13 cellular contexts compared by ENCODE assay signal in genomic region chr9:125524522-125524921, GRCh38.
DNase-seq lines count a peak whose midpoint lies in the region; ATAC-seq and TF ChIP-seq lines count a peak whose summit lies in the region.
"Had no signal": no experiment of that assay in that cellular context is flagged by ENCODE, and none has a peak within 500 bp of the region (broad histone marks: within the 10 kb centered on the region; RNA-seq: fewer than 3 reads in every experiment).

No MANE protein-coding gene starts in this region.

- H3K27me3 Mint-ChIP-seq in WTC11 (ENCODE audit: low read depth), result no peaks in the 10 kb centered on the region

- intact Hi-C loops in stomach (cut with DNase I; ENCODE audit: low total_unique reads), result no loop called here

- no peaks in the 10 kb centered on the region for H3K27me3 ChIP-seq in trophoblast cell (ENCODE audit: insufficient read depth, low read length)
- H3K27me3 ChIP-seq in SJCRH30, result no peaks in the 10 kb centered on the region
- no peaks in the 10 kb centered on the region for H3K27me3 ChIP-seq in stomach
- H3K27me3 ChIP-seq: gastroesophageal sphincter had no signal

- H3K9me3 Mint-ChIP-seq in WTC11, result no peaks in the 10 kb centered on the region

- H3K14ac ChIP-seq in trophoblast cell (ENCODE audit: low read length), result no peak overlapping the region

- peak overlapping the region; percentile 28 for H3K27ac ChIP-seq in trophoblast cell (ENCODE audit: low read depth, low read length)
- no peak overlapping the region for H3K27ac ChIP-seq in SJCRH30
- peak overlapping the region in 1 of 5 donors; percentile 24 for H3K27ac ChIP-seq in stomach
- H3K27ac ChIP-seq: C4-2B, gastroesophageal sphincter, prostate gland had no signal

- no peaks in the 10 kb centered on the region for H3K79me1 ChIP-seq in trophoblast cell (ENCODE audit: low read length)

- peak; percentile 95 for ATAC-seq in WTC11
- ATAC-seq in HG03108 (IDR thresholded peaks at IDR 0.05; ENCODE audit: unreplicated experiment), result no peak
- ATAC-seq: gastroesophageal sphincter had no signal

- H2BK5ac ChIP-seq in trophoblast cell (ENCODE audit: low read depth, low read length, poor library complexity), result no peak overlapping the region

- H3K79me2 ChIP-seq in trophoblast cell (ENCODE audit: control insufficient read depth, insufficient read depth, low read length, poor library complexity), result no peaks in the 10 kb centered on the region

- no peak overlapping the region for H2BK120ac ChIP-seq in trophoblast cell (ENCODE audit: insufficient read depth, low read length, poor library complexity)

- CTCF ChIA-PET in WTC11 (lab: Charles Lee), result interaction anchor here (0.7 to 1.0 kb wide), 2 partner anchors 34 to 117 kb away, joined by 4 read pairs; no protein-coding TSS in a partner anchor

- peaks cover 8 to 12% of the 10 kb centered on the region in 2 experiments for H3K4me1 ChIP-seq in trophoblast cell (ENCODE audit: control insufficient read depth in 1 of 2, insufficient read depth in 2 of 2, low read length in 2 of 2)
- H3K4me1 ChIP-seq in SJCRH30, result peaks cover 29% of the 10 kb centered on the region
- H3K4me1 ChIP-seq in stomach, result peaks cover 4 to 69% (median 34%) of the 10 kb centered on the region in 4 donors
- H3K4me1 ChIP-seq: prostate gland had no signal

- H3K23ac ChIP-seq in trophoblast cell (ENCODE audit: low read length), result no peak overlapping the region

- DNase-seq in HCEC 1CT (peak; percentile 59), WTC11 (ENCODE audit: low spot score) (peak; percentile 57), iPS DF 19.7 (ENCODE audit: low read depth, low spot score) (peak; percentile 89), trophoblast cell (no peak), SJCRH30 (no peak), stomach (no peak)
- DNase-seq: activated CD4-positive, alpha-beta T cell treated with anti-CD3 and anti-CD28 coated beads, Interleukin-2, amount 50 U/mL, for 1 hour; EL; NCI-H2107 had no signal

- no peak for TF ChIP-seq POLR2A in stomach (IDR thresholded peaks at IDR 0.05)

- no peak overlapping the region for H2AFZ ChIP-seq in trophoblast cell (ENCODE audit: insufficient read depth, low read length, poor library complexity)

- TF ChIP-seq EP300 in stomach (IDR thresholded peaks at IDR 0.05), result no peak

- H3K4me3 ChIP-seq in trophoblast cell (ENCODE audit: low read depth, low read length) (no peak overlapping the region), SJCRH30 (no peak overlapping the region), stomach (no peak overlapping the region)
- H3K4me3 ChIP-seq: gastroesophageal sphincter, prostate gland had no signal

- H4K91ac ChIP-seq in trophoblast cell (ENCODE audit: low read depth, low read length), result no peak overlapping the region

- H3K18ac ChIP-seq in trophoblast cell (ENCODE audit: low read length), result peak overlapping the region; percentile 59

- no CpG with 5 or more reads among the region's 2 CpGs for WGBS in trophoblast cell (ENCODE audit: extremely low coverage, insufficient coverage, insufficient read length)
- WGBS in stomach, 5 donors, result 70 to 80% (median 72%) methylated on average over 2 of the region's 2 CpGs

- H3K9ac ChIP-seq in trophoblast cell (ENCODE audit: low read length), result no peak overlapping the region

- peak overlapping the region; percentile 97 for H3K27ac Mint-ChIP-seq in WTC11

- peak overlapping the region; percentile 54 for H2AK5ac ChIP-seq in trophoblast cell (ENCODE audit: low read length)

- peaks cover 1% of the 10 kb centered on the region for H3K9me3 ChIP-seq in trophoblast cell (ENCODE audit: insufficient read depth, low read depth, low read length)
- no peaks in the 10 kb centered on the region for H3K9me3 ChIP-seq in SJCRH30 (replicated peaks)
- no peaks in the 10 kb centered on the region for H3K9me3 ChIP-seq in stomach
- H3K9me3 ChIP-seq: gastroesophageal sphincter, prostate gland had no signal

- H4K12ac ChIP-seq in trophoblast cell (ENCODE audit: low read depth, low read length), result peak overlapping the region; percentile 67

- POLR2A ChIA-PET in WTC11 (lab: Charles Lee), result interaction anchor here (0.6 kb wide), 1 partner anchor 122 kb away, joined by 3 read pairs; no protein-coding TSS in a partner anchor

- no peak overlapping the region for H2BK12ac ChIP-seq in trophoblast cell (ENCODE audit: low read length)

- no peak overlapping the region for H3K4ac ChIP-seq in trophoblast cell (ENCODE audit: low read depth, low read length)

- TF ChIP-seq CTCF in WTC11 (IDR thresholded peaks at IDR 0.05) (no peak), stomach (IDR thresholded peaks at IDR 0.05) (no peak)

- no peak overlapping the region for H4K8ac ChIP-seq in trophoblast cell (ENCODE audit: low read depth, low read length)

- peaks cover 58% of the 10 kb centered on the region for H3K4me1 Mint-ChIP-seq in WTC11

- H3K4me3 Mint-ChIP-seq in WTC11, result no peak overlapping the region

- H3K4me2 ChIP-seq in trophoblast cell (ENCODE audit: low read length), result no peak overlapping the region

- H3K36me3 ChIP-seq in trophoblast cell (ENCODE audit: control insufficient read depth in 1 of 2, insufficient read depth in 2 of 2, low read length in 2 of 2) (no peaks in the 10 kb centered on the region), SJCRH30 (peaks cover 7% of the 10 kb centered on the region), stomach (no peaks in the 10 kb centered on the region)
- H3K36me3 ChIP-seq: gastroesophageal sphincter, prostate gland had no signal

- peaks cover 5% of the 10 kb centered on the region; the same call in 1 of the 2 replicates for H3K36me3 Mint-ChIP-seq in WTC11

TF ChIP-seq in WTC11, 78 proteins besides CTCF, POLR2A, EP300 and RAD21:
- TF ChIP-seq NR3C1 (CRISPR knock-in tag; conservative IDR thresholded peaks at IDR 0.05; ENCODE audit: low read depth), result no peak
- no peak for TF ChIP-seq FOXP1 (CRISPR knock-in tag; IDR thresholded peaks at IDR 0.05; ENCODE audit: borderline replicate concordance)
- peak; percentile 82; the same call in 1 of the 2 replicates for TF ChIP-seq ETV6 (CRISPR knock-in tag; IDR thresholded peaks at IDR 0.05)

Comparison
In these comparisons a context has a peak if more than half of its experiments do, and no peak if none do; other contexts are left out.
1. DNase-seq: peak in HCEC 1CT (single experiment), WTC11 (single experiment) and iPS DF 19.7 (single experiment); none in trophoblast cell (0 of 2), SJCRH30 (0 of 2) and stomach (single experiment).